In genomic region chr10:110208614-110209398, GRCh38 we compare ENCODE assay signal across 8 cellular contexts. TPM values are rescaled to one million over a fixed set of nuclear protein-coding genes. Genes with fewer than 3 reads are reported as not detected.
DNase-seq lines count a peak whose midpoint lies in the region; ATAC-seq and TF ChIP-seq lines count a peak whose summit lies in the region.

No MANE protein-coding gene starts in this region.

- peaks cover 0 to 24% of the 10 kb centered on the region in 2 donors for H3K4me1 ChIP-seq in muscle layer of duodenum (ENCODE audit: control insufficient read depth in 1 of 2, insufficient read depth in 2 of 2, low read length in 2 of 2)
- H3K4me1 ChIP-seq in upper lobe of right lung = peaks cover 18% of the 10 kb centered on the region

- H3K27me3 ChIP-seq in muscle layer of duodenum (ENCODE audit: low read depth, low read length) (no peaks in the 10 kb centered on the region), upper lobe of right lung (no peaks in the 10 kb centered on the region)

- intact Hi-C loops in upper lobe of right lung (cut with DNase I) = loop anchor here (10.0 kb wide), 2 partner anchors 54 to 66 kb away; no protein-coding TSS in a partner anchor

- peak overlapping the region; percentile 21 to 81 (median 76) for H3K27ac Mint-ChIP-seq in IgD-negative memory B cell

- H3K36me3 Mint-ChIP-seq in IgD-negative memory B cell = no peaks in the 10 kb centered on the region

- H3K4me1 Mint-ChIP-seq in IgD-negative memory B cell = peaks cover 18 to 34% (median 28%) of the 10 kb centered on the region in 3 donors

- H3K4me3 Mint-ChIP-seq in IgD-negative memory B cell = peak overlapping the region; percentile 92 to 99 (median 95)

- H3K36me3 ChIP-seq in muscle layer of duodenum (ENCODE audit: control insufficient read depth in 1 of 2, insufficient read depth in 2 of 2, low read length in 2 of 2) (no peaks in the 10 kb centered on the region), upper lobe of right lung (no peaks in the 10 kb centered on the region)

- H3K27me3 Mint-ChIP-seq in IgD-negative memory B cell = peaks cover 23% of the 10 kb centered on the region

- TF ChIP-seq CTCF in epithelial cell of proximal tubule (conservative IDR thresholded peaks at IDR 0.05; ENCODE audit: low read depth, low read length) (peak; percentile 30), upper lobe of right lung (IDR thresholded peaks at IDR 0.05) (peak; percentile 17)

- ATAC-seq in upper lobe of right lung (peak; percentile 2), HG02852 (IDR thresholded peaks at IDR 0.05; ENCODE audit: unreplicated experiment) (no peak)

- H3K9me3 Mint-ChIP-seq in IgD-negative memory B cell = no peaks in the 10 kb centered on the region

- peak overlapping the region; percentile 74 for H3K27ac ChIP-seq in muscle layer of duodenum (ENCODE audit: low read length)
- peak overlapping the region; percentile 85 for H3K27ac ChIP-seq in upper lobe of right lung

- H3K4me3 ChIP-seq in epithelial cell of proximal tubule (ENCODE audit: low read depth, low read length) (peak overlapping the region; percentile 90), muscle layer of duodenum (ENCODE audit: low read depth in 1 of 2, low read length in 2 of 2) (peak overlapping the region; percentile 81 to 97), upper lobe of right lung (peak overlapping the region; percentile 60)

- H3K9me3 ChIP-seq in muscle layer of duodenum (ENCODE audit: control insufficient read depth in 1 of 2, low read length in 2 of 2) (no peaks in the 10 kb centered on the region), upper lobe of right lung (no peaks in the 10 kb centered on the region)

- DNase-seq in DMS114 treated with DMSO at 0.1 percent for 48 hours (lab: John Stamatoyannopoulos, UW; ENCODE audit: unreplicated experiment) (peak; percentile 69), epithelial cell of proximal tubule (ENCODE audit: low read depth) (no peak), upper lobe of right lung (peak; percentile 64), NCI-H1092 treated with DMSO at 0.1 percent for 48 hours (lab: John Stamatoyannopoulos, UW) (no peak)
- peak; percentile 31 to 33 for DNase-seq in activated CD4-positive, alpha-beta T cell treated with anti-CD3 and anti-CD28 coated beads, Interleukin-2, amount 50 U/mL, for 48 hours

RNA-seq across cellular contexts. Expression of gene MXI1, which starts 1.4 kb away (rescaled TPM):
- polyA plus RNA-seq in IgD-negative memory B cell = 13.9 TPM
- total RNA-seq in epithelial cell of proximal tubule (5.4 and 12.6 TPM in 2 replicates), upper lobe of right lung (34.7 TPM)

Comparison
In these comparisons a context has a peak if more than half of its experiments do, and no peak if none do; other contexts are left out.
1. DNase-seq: peak in DMS114 treated with DMSO at 0.1 percent for 48 hours (single experiment), activated CD4-positive, alpha-beta T cell treated with anti-CD3 and anti-CD28 coated beads, Interleukin-2, amount 50 U/mL, for 48 hours (2 of 2) and upper lobe of right lung (single experiment); none in epithelial cell of proximal tubule (single experiment) and NCI-H1092 treated with DMSO at 0.1 percent for 48 hours (single experiment).
2. Peak in every context shown above with its lines, with median percentiles within 50 percentile points of each other: H3K4me3 ChIP-seq.